In genomic region chr6:28134716-28135115, GRCh38 we compare ENCODE assay signal across 15 cellular contexts. TPM values are rescaled to one million over a fixed set of nuclear protein-coding genes. Genes with fewer than 3 reads are reported as not detected.
DNase-seq lines count a peak whose midpoint lies in the region; ATAC-seq and TF ChIP-seq lines count a peak whose summit lies in the region.
"Had no signal": no experiment of that assay in that cellular context is flagged by ENCODE, and none has a peak within 500 bp of the region (broad histone marks: within the 10 kb centered on the region; RNA-seq: fewer than 3 reads in every experiment).

No MANE protein-coding gene starts in this region.

- CTCF ChIA-PET in OCI-LY7 (lab: Charles Lee; ENCODE audit: unreplicated experiment), result no interaction called here
- CTCF ChIA-PET in CD8-positive, alpha-beta T cell (lab: Charles Lee), result interaction anchor here (1.9 kb wide), 1 partner anchor 221 kb away, joined by 10 read pairs; no protein-coding TSS in a partner anchor

- no peaks in the 10 kb centered on the region for H3K27me3 ChIP-seq in CD8-positive, alpha-beta T cell (ENCODE audit: insufficient read depth, low read length)
- H3K27me3 ChIP-seq: breast epithelium, esophagus squamous epithelium, suprapubic skin had no signal

- peaks cover 43% of the 10 kb centered on the region for H3K36me3 ChIP-seq in OCI-LY7 (ENCODE audit: insufficient read depth, low read length)
- H3K36me3 ChIP-seq in CD8-positive, alpha-beta T cell (ENCODE audit: insufficient read depth, low read length), result peaks cover 4% of the 10 kb centered on the region
- H3K36me3 ChIP-seq: breast epithelium had no signal

- H3K9me3 Mint-ChIP-seq in natural killer cell, result no peaks in the 10 kb centered on the region
- H3K9me3 Mint-ChIP-seq in natural killer cell treated with Interleukin-12 subunit alpha and Interleukin-12 subunit beta and Interleukin-15 and Interleukin-18, amount 100 ng/mL, for 72 hours, result no peaks in the 10 kb centered on the region
- H3K9me3 Mint-ChIP-seq in dendritic cell treated with granulocyte-macrophage colony-stimulating factor and Interleukin-4, amounts not matched to agents 40 ng/mL and 50 ng/mL, for 4 days, result no peaks in the 10 kb centered on the region
- H3K9me3 Mint-ChIP-seq in CD8-positive, alpha-beta T cell, result no peaks in the 10 kb centered on the region
- H3K9me3 Mint-ChIP-seq: nephron had no signal

- H3K4me1 ChIP-seq in OCI-LY7 (ENCODE audit: insufficient read depth, low read length, poor library complexity, severe bottlenecking), result peaks cover 42% of the 10 kb centered on the region
- H3K4me1 ChIP-seq in CD8-positive, alpha-beta T cell (ENCODE audit: insufficient read depth, low read length), result peaks cover 24% of the 10 kb centered on the region

- H2AFZ ChIP-seq in OCI-LY7 (ENCODE audit: low read length), result no peak overlapping the region
- H2AFZ ChIP-seq: PC-9 had no signal

- H4K20me1 ChIP-seq in OCI-LY7 (ENCODE audit: insufficient read depth, low read length), result peaks cover 4% of the 10 kb centered on the region; the same call in 1 of the 2 replicates

- no peaks in the 10 kb centered on the region for H3K27me3 Mint-ChIP-seq in natural killer cell (ENCODE audit: low read depth in 2 of 2)
- H3K27me3 Mint-ChIP-seq in natural killer cell treated with Interleukin-12 subunit alpha and Interleukin-12 subunit beta and Interleukin-15 and Interleukin-18, amount 100 ng/mL, for 72 hours, result no peaks in the 10 kb centered on the region
- H3K27me3 Mint-ChIP-seq in dendritic cell treated with granulocyte-macrophage colony-stimulating factor and Interleukin-4, amounts not matched to agents 40 ng/mL and 50 ng/mL, for 4 days, result no peaks in the 10 kb centered on the region
- H3K27me3 Mint-ChIP-seq in CD8-positive, alpha-beta T cell (ENCODE audit: low read depth), result no peaks in the 10 kb centered on the region

- H3K9me2 ChIP-seq in OCI-LY7 (ENCODE audit: insufficient read depth, low read length), result no peaks in the 10 kb centered on the region

- no peak overlapping the region for H3K4me3 Mint-ChIP-seq in natural killer cell
- H3K4me3 Mint-ChIP-seq in natural killer cell treated with Interleukin-12 subunit alpha and Interleukin-12 subunit beta and Interleukin-15 and Interleukin-18, amount 100 ng/mL, for 72 hours, result no peak overlapping the region
- H3K4me3 Mint-ChIP-seq in dendritic cell treated with granulocyte-macrophage colony-stimulating factor and Interleukin-4, amounts not matched to agents 40 ng/mL and 50 ng/mL, for 4 days, result no peak overlapping the region
- no peak overlapping the region for H3K4me3 Mint-ChIP-seq in CD8-positive, alpha-beta T cell

- TF ChIP-seq CTCF in natural killer cell (IDR thresholded peaks at IDR 0.05) (no peak), OCI-LY7 (conservative IDR thresholded peaks at IDR 0.05; ENCODE audit: low read length) (no peak)
- TF ChIP-seq CTCF in CD8-positive, alpha-beta T cell (IDR thresholded peaks at IDR 0.05), result no peak

- peak overlapping the region; percentile 39 for H3K4me2 ChIP-seq in OCI-LY7 (ENCODE audit: low read length)

- H3K4me3 ChIP-seq in OCI-LY7 (ENCODE audit: low read depth, low read length, poor library complexity, severe bottlenecking), result peak overlapping the region; percentile 13
- H3K4me3 ChIP-seq in CD8-positive, alpha-beta T cell (ENCODE audit: low read depth, low read length), result no peak overlapping the region
- H3K4me3 ChIP-seq: breast epithelium, esophagus squamous epithelium, lung, suprapubic skin had no signal

- no peak for ATAC-seq in natural killer cell
- no peak for ATAC-seq in natural killer cell treated with Interleukin-12 subunit alpha and Interleukin-12 subunit beta and Interleukin-15 and Interleukin-18, amount 100 ng/mL, for 72 hours
- no peak for ATAC-seq in CD8-positive, alpha-beta T cell

- no peaks in the 10 kb centered on the region for H3K9me3 ChIP-seq in OCI-LY7 (ENCODE audit: low read length)
- H3K9me3 ChIP-seq in CD8-positive, alpha-beta T cell (ENCODE audit: low read length), result no peaks in the 10 kb centered on the region
- H3K9me3 ChIP-seq: breast epithelium, esophagus squamous epithelium, suprapubic skin had no signal

- DNase-seq in natural killer cell (no peak), OCI-LY7 (ENCODE audit: low spot score) (no peak), dedifferentiated amniotic fluid mesenchymal stem cell (ENCODE audit: extremely low spot score) (no peak), cerebellar nuclear complex (lab: John Stamatoyannopoulos, UW) (no peak)
- DNase-seq in natural killer cell treated with Interleukin-12 subunit alpha and Interleukin-12 subunit beta and Interleukin-15 and Interleukin-18, amount 100 ng/mL, for 72 hours (ENCODE audit: low spot score), result no peak
- DNase-seq in CD8-positive, alpha-beta T cell, result no peak
- DNase-seq: activated naive CD4-positive, alpha-beta T cell treated with anti-CD3 and anti-CD28 coated beads, Interleukin-2, amount 50 U/mL, for 16 hours; esophagus squamous epithelium; retina had no signal

- H3K27ac ChIP-seq in OCI-LY7 (ENCODE audit: low read depth, low read length, poor library complexity, severe bottlenecking), result peak overlapping the region; percentile 22
- H3K27ac ChIP-seq in CD8-positive, alpha-beta T cell (ENCODE audit: low read depth, low read length), result no peak overlapping the region
- H3K27ac ChIP-seq: breast epithelium, esophagus squamous epithelium, PC-9, suprapubic skin had no signal

- peak overlapping the region; percentile 10 to 26 for H3K27ac Mint-ChIP-seq in natural killer cell
- H3K27ac Mint-ChIP-seq in natural killer cell treated with Interleukin-12 subunit alpha and Interleukin-12 subunit beta and Interleukin-15 and Interleukin-18, amount 100 ng/mL, for 72 hours, result no peak overlapping the region
- H3K27ac Mint-ChIP-seq in dendritic cell treated with granulocyte-macrophage colony-stimulating factor and Interleukin-4, amounts not matched to agents 40 ng/mL and 50 ng/mL, for 4 days, result peak overlapping the region; percentile 14
- no peak overlapping the region for H3K27ac Mint-ChIP-seq in CD8-positive, alpha-beta T cell

- H3K36me3 Mint-ChIP-seq in natural killer cell, result no peaks in the 10 kb centered on the region
- peaks cover 16% of the 10 kb centered on the region for H3K36me3 Mint-ChIP-seq in natural killer cell treated with Interleukin-12 subunit alpha and Interleukin-12 subunit beta and Interleukin-15 and Interleukin-18, amount 100 ng/mL, for 72 hours
- H3K36me3 Mint-ChIP-seq in dendritic cell treated with granulocyte-macrophage colony-stimulating factor and Interleukin-4, amounts not matched to agents 40 ng/mL and 50 ng/mL, for 4 days (ENCODE audit: low read depth), result peaks cover 44% of the 10 kb centered on the region
- peaks cover 40% of the 10 kb centered on the region for H3K36me3 Mint-ChIP-seq in CD8-positive, alpha-beta T cell

- BruUV-seq in OCI-LY7 (replicated peaks; lab: Mats Ljungman, UMichigan), result no TSS peak

- intact Hi-C loops in natural killer cell (cut with micrococcal nuclease) (loop anchor here (5.0 kb wide), 2 partner anchors 32 to 203 kb away; partner anchors contain the start of gene ZSCAN31), OCI-LY7 (cut with micrococcal nuclease; ENCODE audit: unreplicated experiment) (no loop called here)
- intact Hi-C loops in dendritic cell treated with granulocyte-macrophage colony-stimulating factor and Interleukin-4, amounts not matched to agents 40 ng/mL and 50 ng/mL, for 4 days (cut with micrococcal nuclease), result loop anchor here (1.0 to 10.0 kb wide), 3 partner anchors 83 to 230 kb away; no protein-coding TSS in a partner anchor
- intact Hi-C loops in CD8-positive, alpha-beta T cell (cut with DNase I, micrococcal nuclease), result loop anchor here (1.0 to 5.0 kb wide), 7 partner anchors 8 to 957 kb away; partner anchors contain the start of genes ZSCAN26 (in 2 of the 2) and ZSCAN12 (in 1 of the 2)

- POLR2A ChIA-PET in OCI-LY7 (lab: Charles Lee), result interaction anchor here (0.7 kb wide), 2 partner anchors 112 to 229 kb away, joined by 3 to 8 read pairs; no protein-coding TSS in a partner anchor
- POLR2A ChIA-PET in CD8-positive, alpha-beta T cell (lab: Charles Lee), result no interaction called here

- H3K79me2 ChIP-seq in OCI-LY7 (ENCODE audit: insufficient read depth, low read depth, low read length), result peaks cover 69% of the 10 kb centered on the region

- peaks cover 56 to 57% of the 10 kb centered on the region in 2 donors for H3K4me1 Mint-ChIP-seq in natural killer cell
- peaks cover 35 to 46% of the 10 kb centered on the region in 2 donors for H3K4me1 Mint-ChIP-seq in natural killer cell treated with Interleukin-12 subunit alpha and Interleukin-12 subunit beta and Interleukin-15 and Interleukin-18, amount 100 ng/mL, for 72 hours (ENCODE audit: low read depth in 2 of 2)
- peaks cover 46% of the 10 kb centered on the region for H3K4me1 Mint-ChIP-seq in dendritic cell treated with granulocyte-macrophage colony-stimulating factor and Interleukin-4, amounts not matched to agents 40 ng/mL and 50 ng/mL, for 4 days (ENCODE audit: low read depth)
- peaks cover 60% of the 10 kb centered on the region for H3K4me1 Mint-ChIP-seq in CD8-positive, alpha-beta T cell (ENCODE audit: low read depth)

RNA-seq across cellular contexts. Expression of gene ZKSCAN8, which starts 7.0 kb away (rescaled TPM):
- 10 to 100 TPM; 38.0 to 42.5 (median 39.2) TPM for total RNA-seq in natural killer cell
- 10 to 100 TPM; 18.2 to 20.0 TPM for total RNA-seq in natural killer cell treated with Interleukin-12 subunit alpha and Interleukin-12 subunit beta and Interleukin-15 and Interleukin-18, amount 100 ng/mL, for 72 hours
- total RNA-seq in OCI-LY7 (2014; rRNA removed; shearing (Covaris generic)), result 16.6 and 20.7 TPM in 2 replicates
- total RNA-seq in OCI-LY7 (2022), result 22.3 and 25.1 TPM in 2 replicates
- 10 to 100 TPM; 22.9 to 24.3 TPM for total RNA-seq in CD8-positive, alpha-beta T cell

RNA-seq across cellular contexts. Expression of gene ZSCAN16, which starts 10.3 kb away (rescaled TPM):
- total RNA-seq in natural killer cell (1 to 10 TPM; 7.7 to 9.1 (median 7.8) TPM), OCI-LY7 (2022) (7.6 and 8.4 TPM in 2 replicates)
- 1 to 10 TPM; 5.8 to 6.0 TPM for total RNA-seq in natural killer cell treated with Interleukin-12 subunit alpha and Interleukin-12 subunit beta and Interleukin-15 and Interleukin-18, amount 100 ng/mL, for 72 hours
- 8.6 and 10.8 TPM in 2 replicates for total RNA-seq in OCI-LY7 (2014; rRNA removed; shearing (Covaris generic))
- 1 to 10 TPM; 5.2 to 6.0 TPM for total RNA-seq in CD8-positive, alpha-beta T cell

RNA-seq across cellular contexts. Expression of gene ZNF165, which starts 54.3 kb away (rescaled TPM):
- total RNA-seq in natural killer cell, result 1 to 10 TPM in 1 of 3 donors, under 1 TPM in 2; 0.61 to 2.2 (median 0.85) TPM
- under 1 TPM; 0.48 to 0.59 TPM for total RNA-seq in natural killer cell treated with Interleukin-12 subunit alpha and Interleukin-12 subunit beta and Interleukin-15 and Interleukin-18, amount 100 ng/mL, for 72 hours
- total RNA-seq in OCI-LY7 (2014; rRNA removed; shearing (Covaris generic)), result 2.6 and 4.9 TPM in 2 replicates
- total RNA-seq in OCI-LY7 (2022), result 3.1 and 3.2 TPM in 2 replicates
- total RNA-seq in CD8-positive, alpha-beta T cell, result 1 to 10 TPM; 4.9 to 5.6 TPM

Comparison
In these comparisons a context has a peak if more than half of its experiments do, and no peak if none do; other contexts are left out.
1. H3K27ac Mint-ChIP-seq: peak in natural killer cell (2 of 2) and dendritic cell treated with granulocyte-macrophage colony-stimulating factor and Interleukin-4, amounts not matched to agents 40 ng/mL and 50 ng/mL, for 4 days (single experiment); none in natural killer cell treated with Interleukin-12 subunit alpha and Interleukin-12 subunit beta and Interleukin-15 and Interleukin-18, amount 100 ng/mL, for 72 hours (0 of 2) and CD8-positive, alpha-beta T cell (single experiment).